Comparison of ENCODE assay signal across 12 cellular contexts in genomic region chr2:63047193-63047533, GRCh38. TPM values are rescaled to one million over a fixed set of nuclear protein-coding genes. Genes with fewer than 3 reads are reported as not detected.
DNase-seq lines count a peak whose midpoint lies in the region; ATAC-seq and TF ChIP-seq lines count a peak whose summit lies in the region.
"Had no signal": no experiment of that assay in that cellular context is flagged by ENCODE, and none has a peak within 500 bp of the region (broad histone marks: within the 10 kb centered on the region; RNA-seq: fewer than 3 reads in every experiment).

No MANE protein-coding gene starts in this region.

- intact Hi-C loops in CD4-positive, alpha-beta T cell (cut with DNase I, micrococcal nuclease), result no loop called here

- peaks cover 79% of the 10 kb centered on the region for H3K27me3 ChIP-seq in CD4-positive, alpha-beta T cell (ENCODE audit: control insufficient read depth, insufficient read depth, low read length)
- H3K27me3 ChIP-seq in GM23338 (ENCODE audit: insufficient read depth), result peaks cover 66% of the 10 kb centered on the region
- H3K27me3 ChIP-seq in MG63, result no peaks in the 10 kb centered on the region
- H3K27me3 ChIP-seq: ovary, vagina had no signal

- peaks cover 25% of the 10 kb centered on the region for H3K36me3 Mint-ChIP-seq in CD4-positive, alpha-beta T cell (ENCODE audit: low read depth)
- H3K36me3 Mint-ChIP-seq in GM23338 (ENCODE audit: low read depth), result peaks cover 7% of the 10 kb centered on the region; the same call in 1 of the 3 replicates
- peaks cover 12% of the 10 kb centered on the region for H3K36me3 Mint-ChIP-seq in mesothelial cell of epicardium

- H3K79me2 ChIP-seq in GM23338 (replicated peaks; ENCODE audit: insufficient read depth), result no peaks in the 10 kb centered on the region

- H3K27me3 Mint-ChIP-seq in CD4-positive, alpha-beta T cell, result peaks cover 73% of the 10 kb centered on the region
- peaks cover 83% of the 10 kb centered on the region for H3K27me3 Mint-ChIP-seq in GM23338 (ENCODE audit: insufficient read depth, low read depth, poor library complexity)
- peaks cover 84% of the 10 kb centered on the region for H3K27me3 Mint-ChIP-seq in mesothelial cell of epicardium (ENCODE audit: low read depth)

- no peak overlapping the region for H3K27ac Mint-ChIP-seq in CD4-positive, alpha-beta T cell
- H3K27ac Mint-ChIP-seq in GM23338 (no peak overlapping the region), mesothelial cell of epicardium (peak overlapping the region; percentile 47)

- no peaks in the 10 kb centered on the region for H3K9me3 Mint-ChIP-seq in CD4-positive, alpha-beta T cell
- H3K9me3 Mint-ChIP-seq in GM23338 (no peaks in the 10 kb centered on the region; the same call in 2 of the 3 replicates), mesothelial cell of epicardium (no peaks in the 10 kb centered on the region)

- H2AFZ ChIP-seq in GM23338, result no peak overlapping the region

- no peak for DNase-seq in CD4-positive, alpha-beta T cell
- DNase-seq in GM23338 (ENCODE audit: low spot score) (no peak), mesothelial cell of epicardium (ENCODE audit: low spot score in 2 of 2, unreplicated experiment in 2 of 2) (no peak), NCI-H345 treated with DMSO at 0.1 percent for 48 hours (lab: John Stamatoyannopoulos, UW; ENCODE audit: unreplicated experiment) (no peak), MG63 (no peak), HT-29 (ENCODE audit: low spot score) (no peak)
- DNase-seq: DMS 273 treated with DMSO at 0.1 percent for 48 hours, SW 1271 had no signal

- H3K4me3 Mint-ChIP-seq in CD4-positive, alpha-beta T cell, result peak overlapping the region; percentile 57
- peak overlapping the region; percentile 73 for H3K4me3 Mint-ChIP-seq in GM23338
- peak overlapping the region; percentile 57 for H3K4me3 Mint-ChIP-seq in mesothelial cell of epicardium

- no peak for TF ChIP-seq CTCF in CD4-positive, alpha-beta T cell (IDR thresholded peaks at IDR 0.05)
- TF ChIP-seq CTCF in GM23338 (conservative IDR thresholded peaks at IDR 0.05; ENCODE audit: low read depth in 2 of 2) (no peak), mesothelial cell of epicardium (IDR thresholded peaks at IDR 0.05; ENCODE audit: unreplicated experiment) (no peak)

- peaks cover 5% of the 10 kb centered on the region; the same call in 1 of the 2 replicates for H4K20me1 ChIP-seq in GM23338 (replicated peaks; ENCODE audit: insufficient read depth)

- peaks cover 50% of the 10 kb centered on the region for H3K4me1 ChIP-seq in GM23338 (ENCODE audit: insufficient read depth)

- H3K9me3 ChIP-seq in CD4-positive, alpha-beta T cell (ENCODE audit: control insufficient read depth, low read length), result no peaks in the 10 kb centered on the region
- H3K9me3 ChIP-seq in MG63, result no peaks in the 10 kb centered on the region
- H3K9me3 ChIP-seq: vagina had no signal

- no peak for ATAC-seq in CD4-positive, alpha-beta T cell (ENCODE audit: poor library complexity)
- ATAC-seq in GM23338 (no peak), GM19351 (IDR thresholded peaks at IDR 0.05; ENCODE audit: unreplicated experiment) (no peak)

- CTCF ChIA-PET in CD4-positive, alpha-beta T cell (lab: Charles Lee), result no interaction called here

- peak overlapping the region; percentile 96 for H3K4me2 ChIP-seq in GM23338

- H3F3A ChIP-seq in GM23338 (replicated peaks; ENCODE audit: low read depth), result peaks cover 10% of the 10 kb centered on the region

- peaks cover 44% of the 10 kb centered on the region for H3K4me1 Mint-ChIP-seq in CD4-positive, alpha-beta T cell (ENCODE audit: low read depth)
- H3K4me1 Mint-ChIP-seq in GM23338 (peaks cover 53% of the 10 kb centered on the region), mesothelial cell of epicardium (peaks cover 40% of the 10 kb centered on the region)

- POLR2A ChIA-PET in CD4-positive, alpha-beta T cell (lab: Charles Lee), result no interaction called here

- no peak overlapping the region for H3K27ac ChIP-seq in CD4-positive, alpha-beta T cell (ENCODE audit: low read depth, low read length)
- H3K27ac ChIP-seq in GM23338 (ENCODE audit: low read depth), result no peak overlapping the region
- peak overlapping the region; percentile 29 for H3K27ac ChIP-seq in cingulate gyrus (ENCODE audit: low read depth, low read length)
- H3K27ac ChIP-seq: ovary, vagina had no signal

- H3K4me3 ChIP-seq in GM23338, result peak overlapping the region; percentile 89
- no peak overlapping the region for H3K4me3 ChIP-seq in MG63
- H3K4me3 ChIP-seq: ovary had no signal

- no peaks in the 10 kb centered on the region for H3K9me2 ChIP-seq in GM23338 (ENCODE audit: insufficient read depth)

- H3K36me3 ChIP-seq in GM23338 (ENCODE audit: insufficient read depth) (no peaks in the 10 kb centered on the region), MG63 (no peaks in the 10 kb centered on the region)
- H3K36me3 ChIP-seq: ovary had no signal

TF ChIP-seq in GM23338, 12 proteins besides CTCF, POLR2A, EP300 and RAD21:
- peak; percentile 14 for TF ChIP-seq EZH2 (IDR thresholded peaks at IDR 0.05; ENCODE audit: low read depth, unreplicated experiment)
- no peak for TF ChIP-seq CREB1 (CRISPR knock-in tag; IDR thresholded peaks at IDR 0.05; ENCODE audit: low read depth)
TF ChIP-seq in GM23338: peak in this region for 1.

RNA-seq across cellular contexts. Expression of gene OTX1, which starts 3.5 kb away (rescaled TPM):
- not detected for total RNA-seq in CD4-positive, alpha-beta T cell
- 0.74 and 1.3 TPM in 2 replicates for total RNA-seq in GM23338 (2014; rRNA removed; shearing (Covaris generic))
- 1.1 and 2.2 TPM in 2 replicates for polyA plus RNA-seq in GM23338 (2016; fragmentation: Nextera tagmentation; extraction: Ambion mirVana)
- total RNA-seq in mesothelial cell of epicardium, result 0.71 to 1.1 TPM (median 0.87 TPM) in 3 replicates
- total RNA-seq in MG63 (2014; rRNA removed; shearing (Covaris generic); ENCODE audit: low replicate concordance), result not detected in 2 replicates
- total RNA-seq in HT-29 (2014; rRNA removed; shearing (Covaris generic)), result 4.6 and 5.6 TPM in 2 replicates
- total RNA-seq: vagina had no signal
